ENCODE assay signal across 1 cellular context in the genomic region with DNA sequence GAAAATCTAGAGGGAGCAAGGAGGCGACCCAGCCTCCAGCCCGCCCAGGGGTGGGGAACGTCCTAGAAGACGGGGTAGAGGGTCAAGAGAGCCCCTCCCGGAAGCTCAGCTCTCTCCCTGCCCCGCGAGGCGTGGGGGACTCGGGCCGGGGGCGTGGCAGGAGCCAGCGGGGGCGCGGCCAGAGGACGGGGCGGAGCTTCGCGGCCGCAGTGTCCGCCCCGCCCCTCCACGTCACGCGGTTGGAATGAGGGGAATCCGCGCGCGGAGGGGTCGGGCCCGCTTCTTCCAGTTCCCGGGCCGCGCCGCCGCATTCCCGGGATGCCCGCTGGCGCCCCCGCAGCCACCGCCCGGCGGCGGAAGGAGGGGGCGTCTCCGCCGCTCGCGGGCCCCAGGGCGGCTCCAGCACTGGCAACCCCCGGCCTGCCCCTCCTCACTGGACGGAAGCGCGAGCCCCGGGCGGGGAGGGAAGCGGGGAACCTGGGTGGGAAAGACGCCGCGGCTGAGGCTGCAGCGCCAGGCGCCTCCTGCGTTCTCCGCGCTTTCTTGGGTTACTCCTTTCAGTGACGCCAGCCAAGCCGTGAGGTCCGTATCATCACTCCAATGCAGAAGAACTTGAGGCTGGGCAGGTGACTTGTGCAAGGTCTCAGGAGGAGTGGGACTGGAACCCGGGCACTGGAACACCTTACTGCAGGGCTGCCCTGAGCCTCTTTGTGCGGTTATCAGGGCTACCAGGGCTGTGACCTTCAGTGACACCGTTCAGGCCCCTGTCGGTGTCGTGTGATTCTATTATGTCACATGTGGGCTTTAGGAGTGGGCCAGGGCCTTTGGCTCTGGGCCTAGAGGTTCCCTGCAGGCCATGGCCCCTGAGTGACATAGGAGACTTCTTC.
TF ChIP-seq lines count a peak whose summit lies in the region.

No MANE protein-coding gene starts in this region.

TF ChIP-seq in HEK293, 187 proteins besides CTCF, POLR2A, EP300 and RAD21 (continued from another document and continues in another):
- TF ChIP-seq, protein P1, sequence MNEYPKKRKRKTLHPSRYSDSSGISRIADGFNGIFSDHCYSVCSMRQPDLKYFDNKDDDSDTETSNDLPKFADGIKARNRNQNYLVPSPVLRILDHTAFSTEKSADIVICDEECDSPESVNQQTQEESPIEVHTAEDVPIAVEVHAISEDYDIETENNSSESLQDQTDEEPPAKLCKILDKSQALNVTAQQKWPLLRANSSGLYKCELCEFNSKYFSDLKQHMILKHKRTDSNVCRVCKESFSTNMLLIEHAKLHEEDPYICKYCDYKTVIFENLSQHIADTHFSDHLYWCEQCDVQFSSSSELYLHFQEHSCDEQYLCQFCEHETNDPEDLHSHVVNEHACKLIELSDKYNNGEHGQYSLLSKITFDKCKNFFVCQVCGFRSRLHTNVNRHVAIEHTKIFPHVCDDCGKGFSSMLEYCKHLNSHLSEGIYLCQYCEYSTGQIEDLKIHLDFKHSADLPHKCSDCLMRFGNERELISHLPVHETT (tag by site-specific recombination; IDR thresholded peaks at IDR 0.05), result no peak
- TF ChIP-seq ZNF560 (tag by site-specific recombination; IDR thresholded peaks at IDR 0.05; ENCODE audit: borderline replicate concordance) (no peak), ZNF791 (tag by site-specific recombination; IDR thresholded peaks at IDR 0.05) (no peak), ZNF610 (tag by site-specific recombination; IDR thresholded peaks at IDR 0.05; ENCODE audit: borderline replicate concordance) (no peak), ZIC2 (tag by site-specific recombination; IDR thresholded peaks at IDR 0.05) (no peak), ZFP37 (tag by site-specific recombination; IDR thresholded peaks at IDR 0.05) (no peak), ZNF10 (tag by site-specific recombination; IDR thresholded peaks at IDR 0.05) (0 out of 2 replicates have a peak, but pooled peaks have one; percentile 35), KLF7 (tag by site-specific recombination; IDR thresholded peaks at IDR 0.05; ENCODE audit: borderline replicate concordance) (no peak), ZNF140 (tag by site-specific recombination; IDR thresholded peaks at IDR 0.05) (no peak), BCL11A (tag by site-specific recombination; IDR thresholded peaks at IDR 0.05; ENCODE audit: low read depth) (no peak), ZNF391 (tag by site-specific recombination; IDR thresholded peaks at IDR 0.05; ENCODE audit: borderline replicate concordance, low read depth) (no peak), ZNF529 (tag by site-specific recombination; IDR thresholded peaks at IDR 0.05; ENCODE audit: insufficient replicate concordance) (no peak), ZNF707 (tag by site-specific recombination; IDR thresholded peaks at IDR 0.05) (no peak), ZNF266 (tag by site-specific recombination; IDR thresholded peaks at IDR 0.05; ENCODE audit: low read depth) (no peak), ZNF174 (tag by site-specific recombination; IDR thresholded peaks at IDR 0.05) (no peak), ZNF23 (tag by site-specific recombination; IDR thresholded peaks at IDR 0.05; ENCODE audit: borderline replicate concordance) (no peak), ZNF670 (tag by site-specific recombination; IDR thresholded peaks at IDR 0.05; ENCODE audit: low read depth) (no peak), ZNF24 (tag by site-specific recombination; IDR thresholded peaks at IDR 0.05) (no peak), ZSCAN16 (tag by site-specific recombination; IDR thresholded peaks at IDR 0.05) (no peak), ZNF211 (tag by site-specific recombination; IDR thresholded peaks at IDR 0.05; ENCODE audit: low read depth) (no peak), ZNF837 (tag by site-specific recombination; IDR thresholded peaks at IDR 0.05) (no peak), IKZF3 (tag by site-specific recombination; IDR thresholded peaks at IDR 0.05) (peak; percentile 97), MYNN (tag by site-specific recombination; IDR thresholded peaks at IDR 0.05; ENCODE audit: borderline replicate concordance) (no peak), ZNF2 (tag by site-specific recombination; IDR thresholded peaks at IDR 0.05) (no peak), SP2 (tag by site-specific recombination; IDR thresholded peaks at IDR 0.05) (peak; percentile 59), ZNF792 (tag by site-specific recombination; IDR thresholded peaks at IDR 0.05) (no peak), ZNF202 (tag by site-specific recombination; IDR thresholded peaks at IDR 0.05; ENCODE audit: borderline replicate concordance) (no peak), REPIN1 (tag by site-specific recombination; IDR thresholded peaks at IDR 0.05; ENCODE audit: low read depth) (no peak), ZNF112 (tag by site-specific recombination; IDR thresholded peaks at IDR 0.05) (no peak), ZNF175 (tag by site-specific recombination; IDR thresholded peaks at IDR 0.05) (no peak), ZNF37A (tag by site-specific recombination; IDR thresholded peaks at IDR 0.05) (peak; percentile 57; the same call in 1 of the 2 replicates), SALL2 (tag by site-specific recombination; IDR thresholded peaks at IDR 0.05; ENCODE audit: borderline replicate concordance) (no peak), EGR2 (tag by site-specific recombination; IDR thresholded peaks at IDR 0.05; ENCODE audit: low read depth) (peak; percentile 48), ZNF350 (tag by site-specific recombination; IDR thresholded peaks at IDR 0.05) (no peak), ZNF19 (tag by site-specific recombination; IDR thresholded peaks at IDR 0.05; ENCODE audit: low read depth) (no peak), ZNF274 (IDR thresholded peaks at IDR 0.05; ENCODE audit: low read length) (no peak), ZNF274 (tag by site-specific recombination; IDR thresholded peaks at IDR 0.05; ENCODE audit: borderline replicate concordance) (no peak), ZNF624 (tag by site-specific recombination; IDR thresholded peaks at IDR 0.05) (no peak), ZBTB20 (tag by site-specific recombination; IDR thresholded peaks at IDR 0.05) (peak; percentile 95), ZXDB (tag by site-specific recombination; IDR thresholded peaks at IDR 0.05) (no peak), ZNF510 (tag by site-specific recombination; IDR thresholded peaks at IDR 0.05; ENCODE audit: insufficient replicate concordance) (no peak), ZFHX2 (tag by site-specific recombination; conservative IDR thresholded peaks at IDR 0.05) (peak; percentile 88), YY2 (tag by site-specific recombination; IDR thresholded peaks at IDR 0.05) (no peak)
- TF ChIP-seq, protein P2, sequence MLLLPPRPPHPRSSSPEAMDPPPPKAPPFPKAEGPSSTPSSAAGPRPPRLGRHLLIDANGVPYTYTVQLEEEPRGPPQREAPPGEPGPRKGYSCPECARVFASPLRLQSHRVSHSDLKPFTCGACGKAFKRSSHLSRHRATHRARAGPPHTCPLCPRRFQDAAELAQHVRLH (tag by site-specific recombination; IDR thresholded peaks at IDR 0.05), result no peak
- TF ChIP-seq, protein P3, sequence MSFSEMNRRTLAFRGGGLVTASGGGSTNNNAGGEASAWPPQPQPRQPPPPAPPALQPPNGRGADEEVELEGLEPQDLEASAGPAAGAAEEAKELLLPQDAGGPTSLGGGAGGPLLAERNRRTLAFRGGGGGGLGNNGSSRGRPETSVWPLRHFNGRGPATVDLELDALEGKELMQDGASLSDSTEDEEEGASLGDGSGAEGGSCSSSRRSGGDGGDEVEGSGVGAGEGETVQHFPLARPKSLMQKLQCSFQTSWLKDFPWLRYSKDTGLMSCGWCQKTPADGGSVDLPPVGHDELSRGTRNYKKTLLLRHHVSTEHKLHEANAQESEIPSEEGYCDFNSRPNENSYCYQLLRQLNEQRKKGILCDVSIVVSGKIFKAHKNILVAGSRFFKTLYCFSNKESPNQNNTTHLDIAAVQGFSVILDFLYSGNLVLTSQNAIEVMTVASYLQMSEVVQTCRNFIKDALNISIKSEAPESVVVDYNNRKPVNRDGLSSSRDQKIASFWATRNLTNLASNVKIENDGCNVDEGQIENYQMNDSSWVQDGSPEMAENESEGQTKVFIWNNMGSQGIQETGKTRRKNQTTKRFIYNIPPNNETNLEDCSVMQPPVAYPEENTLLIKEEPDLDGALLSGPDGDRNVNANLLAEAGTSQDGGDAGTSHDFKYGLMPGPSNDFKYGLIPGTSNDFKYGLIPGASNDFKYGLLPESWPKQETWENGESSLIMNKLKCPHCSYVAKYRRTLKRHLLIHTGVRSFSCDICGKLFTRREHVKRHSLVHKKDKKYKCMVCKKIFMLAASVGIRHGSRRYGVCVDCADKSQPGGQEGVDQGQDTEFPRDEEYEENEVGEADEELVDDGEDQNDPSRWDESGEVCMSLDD (tag by site-specific recombination; IDR thresholded peaks at IDR 0.05), result no peak
- TF ChIP-seq, protein P4, sequence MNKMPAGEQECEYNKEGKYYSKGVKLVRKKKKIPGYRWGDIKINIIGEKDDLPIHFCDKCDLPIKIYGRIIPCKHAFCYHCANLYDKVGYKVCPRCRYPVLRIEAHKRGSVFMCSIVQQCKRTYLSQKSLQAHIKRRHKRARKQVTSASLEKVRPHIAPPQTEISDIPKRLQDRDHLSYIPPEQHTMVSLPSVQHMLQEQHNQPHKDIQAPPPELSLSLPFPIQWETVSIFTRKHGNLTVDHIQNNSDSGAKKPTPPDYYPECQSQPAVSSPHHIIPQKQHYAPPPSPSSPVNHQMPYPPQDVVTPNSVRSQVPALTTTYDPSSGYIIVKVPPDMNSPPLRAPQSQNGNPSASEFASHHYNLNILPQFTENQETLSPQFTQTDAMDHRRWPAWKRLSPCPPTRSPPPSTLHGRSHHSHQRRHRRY (tag by site-specific recombination; IDR thresholded peaks at IDR 0.05), result no peak
- TF ChIP-seq, protein P5, sequence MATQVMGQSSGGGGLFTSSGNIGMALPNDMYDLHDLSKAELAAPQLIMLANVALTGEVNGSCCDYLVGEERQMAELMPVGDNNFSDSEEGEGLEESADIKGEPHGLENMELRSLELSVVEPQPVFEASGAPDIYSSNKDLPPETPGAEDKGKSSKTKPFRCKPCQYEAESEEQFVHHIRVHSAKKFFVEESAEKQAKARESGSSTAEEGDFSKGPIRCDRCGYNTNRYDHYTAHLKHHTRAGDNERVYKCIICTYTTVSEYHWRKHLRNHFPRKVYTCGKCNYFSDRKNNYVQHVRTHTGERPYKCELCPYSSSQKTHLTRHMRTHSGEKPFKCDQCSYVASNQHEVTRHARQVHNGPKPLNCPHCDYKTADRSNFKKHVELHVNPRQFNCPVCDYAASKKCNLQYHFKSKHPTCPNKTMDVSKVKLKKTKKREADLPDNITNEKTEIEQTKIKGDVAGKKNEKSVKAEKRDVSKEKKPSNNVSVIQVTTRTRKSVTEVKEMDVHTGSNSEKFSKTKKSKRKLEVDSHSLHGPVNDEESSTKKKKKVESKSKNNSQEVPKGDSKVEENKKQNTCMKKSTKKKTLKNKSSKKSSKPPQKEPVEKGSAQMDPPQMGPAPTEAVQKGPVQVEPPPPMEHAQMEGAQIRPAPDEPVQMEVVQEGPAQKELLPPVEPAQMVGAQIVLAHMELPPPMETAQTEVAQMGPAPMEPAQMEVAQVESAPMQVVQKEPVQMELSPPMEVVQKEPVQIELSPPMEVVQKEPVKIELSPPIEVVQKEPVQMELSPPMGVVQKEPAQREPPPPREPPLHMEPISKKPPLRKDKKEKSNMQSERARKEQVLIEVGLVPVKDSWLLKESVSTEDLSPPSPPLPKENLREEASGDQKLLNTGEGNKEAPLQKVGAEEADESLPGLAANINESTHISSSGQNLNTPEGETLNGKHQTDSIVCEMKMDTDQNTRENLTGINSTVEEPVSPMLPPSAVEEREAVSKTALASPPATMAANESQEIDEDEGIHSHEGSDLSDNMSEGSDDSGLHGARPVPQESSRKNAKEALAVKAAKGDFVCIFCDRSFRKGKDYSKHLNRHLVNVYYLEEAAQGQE (tag by site-specific recombination; IDR thresholded peaks at IDR 0.05), result no peak
- TF ChIP-seq, protein P6, sequence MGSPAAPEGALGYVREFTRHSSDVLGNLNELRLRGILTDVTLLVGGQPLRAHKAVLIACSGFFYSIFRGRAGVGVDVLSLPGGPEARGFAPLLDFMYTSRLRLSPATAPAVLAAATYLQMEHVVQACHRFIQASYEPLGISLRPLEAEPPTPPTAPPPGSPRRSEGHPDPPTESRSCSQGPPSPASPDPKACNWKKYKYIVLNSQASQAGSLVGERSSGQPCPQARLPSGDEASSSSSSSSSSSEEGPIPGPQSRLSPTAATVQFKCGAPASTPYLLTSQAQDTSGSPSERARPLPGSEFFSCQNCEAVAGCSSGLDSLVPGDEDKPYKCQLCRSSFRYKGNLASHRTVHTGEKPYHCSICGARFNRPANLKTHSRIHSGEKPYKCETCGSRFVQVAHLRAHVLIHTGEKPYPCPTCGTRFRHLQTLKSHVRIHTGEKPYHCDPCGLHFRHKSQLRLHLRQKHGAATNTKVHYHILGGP (tag by site-specific recombination; IDR thresholded peaks at IDR 0.05), result no peak
- TF ChIP-seq, protein P7, sequence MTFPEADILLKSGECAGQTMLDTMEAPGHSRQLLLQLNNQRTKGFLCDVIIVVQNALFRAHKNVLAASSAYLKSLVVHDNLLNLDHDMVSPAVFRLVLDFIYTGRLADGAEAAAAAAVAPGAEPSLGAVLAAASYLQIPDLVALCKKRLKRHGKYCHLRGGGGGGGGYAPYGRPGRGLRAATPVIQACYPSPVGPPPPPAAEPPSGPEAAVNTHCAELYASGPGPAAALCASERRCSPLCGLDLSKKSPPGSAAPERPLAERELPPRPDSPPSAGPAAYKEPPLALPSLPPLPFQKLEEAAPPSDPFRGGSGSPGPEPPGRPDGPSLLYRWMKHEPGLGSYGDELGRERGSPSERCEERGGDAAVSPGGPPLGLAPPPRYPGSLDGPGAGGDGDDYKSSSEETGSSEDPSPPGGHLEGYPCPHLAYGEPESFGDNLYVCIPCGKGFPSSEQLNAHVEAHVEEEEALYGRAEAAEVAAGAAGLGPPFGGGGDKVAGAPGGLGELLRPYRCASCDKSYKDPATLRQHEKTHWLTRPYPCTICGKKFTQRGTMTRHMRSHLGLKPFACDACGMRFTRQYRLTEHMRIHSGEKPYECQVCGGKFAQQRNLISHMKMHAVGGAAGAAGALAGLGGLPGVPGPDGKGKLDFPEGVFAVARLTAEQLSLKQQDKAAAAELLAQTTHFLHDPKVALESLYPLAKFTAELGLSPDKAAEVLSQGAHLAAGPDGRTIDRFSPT (tag by site-specific recombination; IDR thresholded peaks at IDR 0.05), result no peak
